14 cellular contexts compared by ENCODE assay signal in genomic region chr5:133406208-133406607, GRCh38.
DNase-seq lines count a peak whose midpoint lies in the region; TF ChIP-seq lines count a peak whose summit lies in the region.
"Had no signal": no experiment of that assay in that cellular context is flagged by ENCODE, and none has a peak within 500 bp of the region (broad histone marks: within the 10 kb centered on the region; RNA-seq: fewer than 3 reads in every experiment).

No MANE protein-coding gene starts in this region.

- no peaks in the 10 kb centered on the region for H3K4me1 ChIP-seq in BE2C

- H3K4me3 ChIP-seq in BE2C (ENCODE audit: low read depth, low read length), result no peak overlapping the region
- H3K4me3 ChIP-seq: GM12878 had no signal

- no peaks in the 10 kb centered on the region for H3K27me3 ChIP-seq in BE2C

- DNase-seq in activated CD8-positive, alpha-beta memory T cell treated with anti-CD3 and anti-CD28 coated beads for 24 hours, result peak; percentile 42
- DNase-seq in activated CD8-positive, alpha-beta memory T cell treated with anti-CD3 and anti-CD28 coated beads, Interleukin-2, amount 50 U/mL, for 4 hours, result no peak
- peak; percentile 20 for DNase-seq in ecto neural progenitor cell (ENCODE audit: low spot score)
- DNase-seq in mesenteric fat pad (ENCODE audit: low spot score), result peak; percentile 49
- DNase-seq in BE2C, result no peak
- no peak for DNase-seq in NCI-H226
- DNase-seq in A172 (ENCODE audit: low spot score), result no peak
- DNase-seq: 8988T; ACHN; CD4-positive, alpha-beta memory T cell; DMS79; HCEC 1CT; HFFc6 had no signal

- TF ChIP-seq CTCF in BE2C (IDR thresholded peaks at IDR 0.05; ENCODE audit: low read depth, low read length), result no peak

- no peaks in the 10 kb centered on the region for H3K36me3 ChIP-seq in BE2C

- H3K9me3 ChIP-seq in BE2C, result no peaks in the 10 kb centered on the region

Comparison
In these comparisons a context has a peak if more than half of its experiments do, and no peak if none do; other contexts are left out.
1. DNase-seq: peak in activated CD8-positive, alpha-beta memory T cell treated with anti-CD3 and anti-CD28 coated beads for 24 hours (single experiment), ecto neural progenitor cell (single experiment) and mesenteric fat pad (single experiment); none in activated CD8-positive, alpha-beta memory T cell treated with anti-CD3 and anti-CD28 coated beads, Interleukin-2, amount 50 U/mL, for 4 hours (single experiment), BE2C (single experiment), NCI-H226 (single experiment) and A172 (single experiment).